Comparison of ENCODE assay signal across 25 cellular contexts in the genomic region with DNA sequence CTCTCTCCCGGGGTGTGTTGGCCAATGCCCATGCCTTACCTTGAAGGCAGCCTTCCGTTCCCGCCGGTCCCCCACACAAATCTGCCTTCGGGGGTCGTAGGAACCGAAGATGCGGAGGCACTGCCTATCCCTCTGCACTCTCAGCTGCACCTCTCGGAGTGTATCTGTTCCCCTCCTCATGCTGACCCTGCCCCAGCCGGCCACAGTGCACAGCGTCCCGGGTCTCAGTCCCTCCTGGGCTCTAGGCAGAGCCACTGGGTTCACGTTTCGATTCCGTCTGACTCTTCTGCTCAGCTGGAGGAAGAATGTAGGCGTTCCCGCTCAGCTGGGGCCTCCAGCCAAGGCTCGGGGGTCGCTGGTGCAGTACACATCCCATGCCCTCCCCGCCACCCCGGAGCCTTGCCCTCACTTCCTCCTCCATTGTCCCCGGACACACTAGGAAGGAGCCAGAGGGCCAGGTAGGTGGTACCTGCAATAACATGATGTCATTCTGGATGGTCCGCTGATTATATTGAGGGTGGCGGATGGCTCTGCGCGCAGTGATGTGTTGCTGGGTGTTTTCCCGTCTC. TPM values are rescaled to one million over a fixed set of nuclear protein-coding genes. Genes with fewer than 3 reads are reported as not detected.
"Had no signal": no experiment of that assay in that cellular context is flagged by ENCODE, and none has a peak within 500 bp of the region (broad histone marks: within the 10 kb centered on the region; RNA-seq: fewer than 3 reads in every experiment).

No MANE protein-coding gene starts in this region.

- H3K4me1 ChIP-seq: gastrocnemius medialis, lower lobe of right lung, pancreas, testis, tibial artery had no signal

- H3K27ac Mint-ChIP-seq: memory B cell, type B pancreatic cell had no signal

- H3K27me3 ChIP-seq: gastrocnemius medialis, neutrophil, pancreas, testis, tibial artery had no signal

- H3K4me2 ChIP-seq: smooth muscle cell had no signal

- H3K4me3 ChIP-seq: dorsolateral prefrontal cortex, gastrocnemius medialis, lower lobe of right lung, pancreas, smooth muscle cell, tibial artery had no signal

- H3K27ac ChIP-seq: dorsolateral prefrontal cortex, gastrocnemius medialis, lower lobe of right lung, neutrophil, pancreas, testis, tibial artery had no signal

- H3K9me3 Mint-ChIP-seq: natural killer cell, type B pancreatic cell had no signal

- DNase-seq: dorsolateral prefrontal cortex; effector CD4-positive, alpha-beta T cell; foreskin fibroblast; gastrocnemius medialis; head of caudate nucleus; left ventricle myocardium superior; lower lobe of right lung; natural killer cell; stimulated activated CD4-positive, alpha-beta T cell treated with anti-CD3 and anti-CD28 coated beads, Interleukin-2, amount 100 ng/mL, for 24 hours; stimulated activated CD4-positive, alpha-beta T cell treated with anti-CD3 and anti-CD28 coated beads, Interleukin-4, amount 100 ng/mL, for 24 hours; stimulated activated naive CD8-positive, alpha-beta T cell treated with anti-CD3 and anti-CD28 coated beads, Interleukin-15, Interleukin-2, amounts not matched to agents 100 U/mL and 50 U/mL, for 24 hours; substantia nigra; testis; tibial artery had no signal

- H3K36me3 ChIP-seq: gastrocnemius medialis, lower lobe of right lung, neutrophil, pancreas, tibial artery had no signal

- H3K9me3 ChIP-seq: gastrocnemius medialis, neutrophil, pancreas, testis, tibial artery had no signal

- H3K4me3 Mint-ChIP-seq: memory B cell; natural killer cell; stimulated activated effector memory CD8-positive, alpha-beta T cell treated with anti-CD3 and anti-CD28 coated beads, Interleukin-12 subunit alpha, Interleukin-12 subunit beta, amount 100 ng/mL, for 72 hours; type B pancreatic cell had no signal

- ATAC-seq: gastrocnemius medialis; left ventricle myocardium superior; natural killer cell; pancreas; sciatic nerve; stimulated activated effector memory CD8-positive, alpha-beta T cell treated with anti-CD3 and anti-CD28 coated beads, Interleukin-12 subunit alpha, Interleukin-12 subunit beta, amount 100 ng/mL, for 72 hours; stimulated activated naive CD8-positive, alpha-beta T cell treated with anti-CD3 and anti-CD28 coated beads, Interleukin-15, Interleukin-2, amounts not matched to agents 100 U/mL and 50 U/mL, for 24 hours had no signal

- H3K4me1 Mint-ChIP-seq: memory B cell; stimulated activated effector memory CD8-positive, alpha-beta T cell treated with anti-CD3 and anti-CD28 coated beads, Interleukin-12 subunit alpha, Interleukin-12 subunit beta, amount 100 ng/mL, for 72 hours had no signal

- H3K36me3 Mint-ChIP-seq: memory B cell; natural killer cell; stimulated activated effector memory CD8-positive, alpha-beta T cell treated with anti-CD3 and anti-CD28 coated beads, Interleukin-12 subunit alpha, Interleukin-12 subunit beta, amount 100 ng/mL, for 72 hours; type B pancreatic cell had no signal

- H3K27me3 Mint-ChIP-seq: type B pancreatic cell had no signal

RNA-seq across cellular contexts. Expression of a gene that starts 1.8 kb away (rescaled TPM):
- total RNA-seq: glomerular endothelial cell, mononuclear cell, smooth muscle cell had no signal
- polyA plus RNA-seq: keratinocyte, neural cell, smooth muscle cell had no signal

RNA-seq across cellular contexts. Expression of a gene that starts 35.2 kb away (rescaled TPM):
- total RNA-seq: gastrocnemius medialis, glomerular endothelial cell, smooth muscle cell had no signal
- polyA plus RNA-seq: keratinocyte, neural cell, smooth muscle cell had no signal

RNA-seq across cellular contexts. Expression of a gene that starts 59.7 kb away (rescaled TPM):
- total RNA-seq: glomerular endothelial cell, smooth muscle cell had no signal
- polyA plus RNA-seq: neural cell, pancreas, smooth muscle cell had no signal
